1 cellular context compared by ENCODE assay signal in the genomic region with DNA sequence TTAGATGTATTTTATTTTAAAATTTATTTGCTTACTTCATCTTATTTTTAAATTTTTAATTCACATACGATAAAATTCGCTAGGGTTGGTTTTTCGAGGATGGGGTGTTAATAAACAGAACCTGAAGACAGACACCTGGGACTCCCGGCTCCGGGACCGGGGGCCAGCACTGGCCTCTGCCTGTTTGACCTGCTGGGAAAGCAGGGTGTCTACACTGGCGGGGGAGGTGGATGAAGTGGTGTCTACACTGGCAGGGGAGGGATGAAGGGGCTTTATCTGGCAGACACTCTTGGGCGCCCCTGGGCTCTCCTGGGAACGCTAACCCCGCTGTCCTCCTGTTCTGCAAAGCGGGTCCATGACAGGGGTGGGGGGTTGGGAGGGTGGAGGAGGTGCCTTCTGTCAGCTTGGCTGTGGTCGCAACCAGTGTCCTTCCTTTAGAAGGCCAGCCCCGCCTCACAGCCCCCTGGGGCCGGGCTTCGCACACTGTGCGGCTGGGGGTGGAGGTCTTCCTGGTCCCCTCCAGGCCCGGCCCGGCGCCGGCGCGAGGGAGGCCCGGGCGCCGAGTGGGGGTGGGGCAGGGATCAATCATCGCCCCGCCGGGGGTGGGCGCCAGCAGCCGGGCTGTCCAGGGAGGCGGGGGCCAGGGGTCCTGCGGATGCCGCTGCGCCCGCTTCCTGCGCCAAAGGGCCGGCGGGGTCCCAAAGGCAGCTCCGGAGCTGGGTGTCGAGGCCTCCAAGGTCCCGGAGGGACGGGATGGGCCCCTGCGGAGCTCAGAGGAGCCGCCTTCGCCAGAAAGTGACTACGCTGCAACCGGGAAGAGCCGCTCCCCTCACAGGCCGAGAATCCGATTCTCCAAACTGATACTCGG.
A peak's percentile ranks its signal among the peaks of the same experiment; 100 is the strongest.
TF ChIP-seq lines count a peak whose summit lies in the region.

No MANE protein-coding gene starts in this region.

TF ChIP-seq in K562, 482 proteins besides CTCF, POLR2A, EP300 and RAD21:
- TF ChIP-seq ZSCAN29 (IDR thresholded peaks at IDR 0.05) (peak; percentile 74; the same call in 1 of the 2 replicates), ZBTB33 (CRISPR knock-in tag; IDR thresholded peaks at IDR 0.05) (peak; percentile 52), HNRNPK (IDR thresholded peaks at IDR 0.05; ENCODE audit: low read depth, low read length, poor library complexity, severe bottlenecking) (no peak)
